15 cellular contexts compared by ENCODE assay signal in the genomic region with DNA sequence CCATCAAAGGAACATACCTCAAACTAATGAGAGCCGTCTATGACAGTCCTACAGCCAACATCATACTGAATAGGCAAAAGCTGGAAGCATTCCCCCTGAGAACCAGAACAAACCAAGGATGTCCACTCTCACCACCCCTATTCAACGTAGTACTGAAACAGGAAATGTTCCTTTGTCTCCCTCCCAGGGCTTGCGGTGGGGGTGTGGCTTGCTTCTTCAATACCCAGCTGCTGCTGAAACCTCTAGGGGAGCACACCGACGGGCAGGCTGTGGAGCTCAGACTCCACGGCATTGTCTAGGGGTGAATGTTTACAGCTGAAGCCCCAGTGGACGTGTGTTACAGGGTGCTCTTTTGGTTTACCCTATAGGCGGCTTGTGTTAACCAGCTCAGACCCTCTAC. TPM values are rescaled to one million over a fixed set of nuclear protein-coding genes. Genes with fewer than 3 reads are reported as not detected.
DNase-seq lines count a peak whose midpoint lies in the region; ATAC-seq and TF ChIP-seq lines count a peak whose summit lies in the region.
"Had no signal": no experiment of that assay in that cellular context is flagged by ENCODE, and none has a peak within 500 bp of the region (broad histone marks: within the 10 kb centered on the region; RNA-seq: fewer than 3 reads in every experiment).

No MANE protein-coding gene starts in this region.

- H3K14ac ChIP-seq in neuronal stem cell (ENCODE audit: low read length) = no peak overlapping the region

- peaks cover 16% of the 10 kb centered on the region for H3K4me1 Mint-ChIP-seq in endodermal cell
- H3K4me1 Mint-ChIP-seq in activated CD4-positive, alpha-beta T cell treated with anti-CD3 and anti-CD28 coated beads, Interleukin-2, amount 10 ng/mL, durations not matched to agents 24 days and 14 days = no peaks in the 10 kb centered on the region

- H3K36me3 ChIP-seq in endodermal cell (ENCODE audit: control insufficient read depth, insufficient read depth, low read length) (peaks cover 63% of the 10 kb centered on the region), neuronal stem cell (replicated peaks in 1 of 2; ENCODE audit: control insufficient read depth in 2 of 2, insufficient read depth in 2 of 2, low read length in 2 of 2) (peaks cover 1 to 60% of the 10 kb centered on the region in 2 donors), vagina (peaks cover 0 to 5% of the 10 kb centered on the region in 2 donors)

- H3K18ac ChIP-seq in neuronal stem cell (ENCODE audit: low read length) = no peak overlapping the region

- TF ChIP-seq CTCF in endodermal cell (conservative IDR thresholded peaks at IDR 0.05) (no peak), vagina (IDR thresholded peaks at IDR 0.05) (no peak)

- no peak overlapping the region for H2AK5ac ChIP-seq in neuronal stem cell (ENCODE audit: low read depth, low read length)

- intact Hi-C loops in activated CD4-positive, alpha-beta T cell treated with anti-CD3 and anti-CD28 coated beads, Interleukin-2, amount 10 ng/mL, durations not matched to agents 24 days and 14 days (cut with micrococcal nuclease) = no loop called here
- intact Hi-C loops in vagina (cut with DNase I) = no loop called here

- no peaks in the 10 kb centered on the region for H3K27me3 Mint-ChIP-seq in endodermal cell (ENCODE audit: insufficient read depth)
- H3K27me3 Mint-ChIP-seq in activated CD4-positive, alpha-beta T cell treated with anti-CD3 and anti-CD28 coated beads, Interleukin-2, amount 10 ng/mL, durations not matched to agents 24 days and 14 days = no peaks in the 10 kb centered on the region

- no peak overlapping the region for H4K8ac ChIP-seq in neuronal stem cell (ENCODE audit: low read depth, low read length)

- no peak for TF ChIP-seq POLR2A in vagina (IDR thresholded peaks at IDR 0.05)

- H2BK15ac ChIP-seq in neuronal stem cell (ENCODE audit: low read length) = no peak overlapping the region

- peak; percentile 67 for DNase-seq in endodermal cell
- peak; percentile 14 for DNase-seq in neuronal stem cell (ENCODE audit: low spot score)
- no peak for DNase-seq in activated CD4-positive, alpha-beta T cell treated with anti-CD3 and anti-CD28 coated beads, Interleukin-2, amount 10 ng/mL, durations not matched to agents 24 days and 14 days
- no peak for DNase-seq in vagina (ENCODE audit: extremely low spot score in 2 of 2)
- DNase-seq in AG08396 (ENCODE audit: low spot score) = no peak
- DNase-seq: anterior cingulate cortex, foreskin fibroblast, HCEC 1CT, KBM-7, left colon, NCI-H187 treated with DMSO at 0.1 percent for 48 hours had no signal

- no peak overlapping the region for H3K4me3 ChIP-seq in endodermal cell (ENCODE audit: low read length)
- H3K4me3 ChIP-seq in neuronal stem cell (ENCODE audit: low read length in 2 of 2) = no peak overlapping the region
- no peak overlapping the region for H3K4me3 ChIP-seq in vagina

- H4K91ac ChIP-seq in neuronal stem cell (ENCODE audit: low read depth, low read length, poor library complexity) = no peak overlapping the region

- WGBS in endodermal cell (ENCODE audit: insufficient coverage in 1 of 2, insufficient read length in 1 of 2), 2 experiments = 62 to 83% methylated on average over 6 to 8 of the region's 8 CpGs
- no CpG with 5 or more reads among the region's 8 CpGs for WGBS in neuronal stem cell (ENCODE audit: extremely low coverage in 2 of 2, insufficient read length in 2 of 2, insufficient replicate concordance in 1 of 2), 2 donors

- H2BK12ac ChIP-seq in neuronal stem cell (ENCODE audit: low read length) = no peak overlapping the region

- no peaks in the 10 kb centered on the region for H3K27me3 ChIP-seq in endodermal cell (ENCODE audit: control insufficient read depth, insufficient read depth, low read length, poor library complexity, severe bottlenecking)
- no peaks in the 10 kb centered on the region for H3K27me3 ChIP-seq in neuronal stem cell (ENCODE audit: control insufficient read depth in 3 of 3, insufficient read depth in 3 of 3, low read depth in 1 of 3, low read length in 3 of 3)
- no peaks in the 10 kb centered on the region for H3K27me3 ChIP-seq in vagina

- H3K23ac ChIP-seq in neuronal stem cell (ENCODE audit: low read depth, low read length, poor library complexity) = no peak overlapping the region

- H3K27ac ChIP-seq in endodermal cell (ENCODE audit: low read depth, low read length) = no peak overlapping the region
- H3K27ac ChIP-seq in neuronal stem cell (replicated peaks; ENCODE audit: low read length) = no peak overlapping the region
- no peak overlapping the region for H3K27ac ChIP-seq in vagina

- no peaks in the 10 kb centered on the region for H3K79me1 ChIP-seq in neuronal stem cell (ENCODE audit: low read depth, low read length)

- no peak overlapping the region for H2BK120ac ChIP-seq in neuronal stem cell (ENCODE audit: low read depth, low read length)

- H3K9ac ChIP-seq in endodermal cell (ENCODE audit: extremely low read depth, low read length, poor library complexity, severe bottlenecking) (no peak overlapping the region), neuronal stem cell (ENCODE audit: low read depth, low read length, poor library complexity) (no peak overlapping the region)

- H3K9me3 Mint-ChIP-seq in endodermal cell = peaks cover 3% of the 10 kb centered on the region
- H3K9me3 Mint-ChIP-seq in activated CD4-positive, alpha-beta T cell treated with anti-CD3 and anti-CD28 coated beads, Interleukin-2, amount 10 ng/mL, durations not matched to agents 24 days and 14 days = peaks cover 13% of the 10 kb centered on the region
- H3K9me3 Mint-ChIP-seq: T-helper 1 cell treated with Interleukin-12 subunit alpha and Interleukin-12 subunit beta and Interleukin-4 antibody, amounts not matched to agents 30 μg/mL and 1 μg/mL, for 36 hours had no signal

- peaks cover 16% of the 10 kb centered on the region for H3K9me3 ChIP-seq in endodermal cell (ENCODE audit: control insufficient read depth, low read length)
- peaks cover 0 to 33% of the 10 kb centered on the region in 2 donors for H3K9me3 ChIP-seq in neuronal stem cell (replicated peaks in 1 of 2; ENCODE audit: control insufficient read depth in 2 of 2, insufficient read depth in 1 of 2, low read depth in 1 of 2, low read length in 2 of 2)
- H3K9me3 ChIP-seq in vagina = no peaks in the 10 kb centered on the region

- no peak overlapping the region for H2BK5ac ChIP-seq in neuronal stem cell (ENCODE audit: low read length)

- H3K4me2 ChIP-seq in neuronal stem cell (ENCODE audit: insufficient read depth, low read length, poor library complexity, severe bottlenecking) = no peak overlapping the region

- H3K27ac Mint-ChIP-seq in endodermal cell = peak overlapping the region; percentile 44
- no peak overlapping the region for H3K27ac Mint-ChIP-seq in activated CD4-positive, alpha-beta T cell treated with anti-CD3 and anti-CD28 coated beads, Interleukin-2, amount 10 ng/mL, durations not matched to agents 24 days and 14 days
- H3K27ac Mint-ChIP-seq: activated T-helper 1 cell treated with anti-CD3 and anti-CD28 coated beads, Interleukin-12 subunit alpha, Interleukin-12 subunit beta, Interleukin-2, Interleukin-4 antibody, amounts not matched to agents 30 ng/mL and 10 ng/mL and 1 ng/mL, durations not matched to agents 14 hours and 24 hours and 36 hours; T-helper 1 cell treated with Interleukin-12 subunit alpha and Interleukin-12 subunit beta and Interleukin-4 antibody, amounts not matched to agents 30 μg/mL and 1 μg/mL, for 36 hours had no signal

- no peak overlapping the region for H3K4me3 Mint-ChIP-seq in endodermal cell
- no peak overlapping the region for H3K4me3 Mint-ChIP-seq in activated CD4-positive, alpha-beta T cell treated with anti-CD3 and anti-CD28 coated beads, Interleukin-2, amount 10 ng/mL, durations not matched to agents 24 days and 14 days
- H3K4me3 Mint-ChIP-seq: activated T-helper 1 cell treated with anti-CD3 and anti-CD28 coated beads, Interleukin-12 subunit alpha, Interleukin-12 subunit beta, Interleukin-2, Interleukin-4 antibody, amounts not matched to agents 30 ng/mL and 10 ng/mL and 1 ng/mL, durations not matched to agents 14 hours and 24 hours and 36 hours; T-helper 1 cell treated with Interleukin-12 subunit alpha and Interleukin-12 subunit beta and Interleukin-4 antibody, amounts not matched to agents 30 μg/mL and 1 μg/mL, for 36 hours had no signal

- H2AFZ ChIP-seq in neuronal stem cell (ENCODE audit: low read length) = no peak overlapping the region

- H3K36me3 Mint-ChIP-seq in endodermal cell (ENCODE audit: low read depth) = peaks cover 69% of the 10 kb centered on the region
- H3K36me3 Mint-ChIP-seq in activated CD4-positive, alpha-beta T cell treated with anti-CD3 and anti-CD28 coated beads, Interleukin-2, amount 10 ng/mL, durations not matched to agents 24 days and 14 days (ENCODE audit: low read depth) = peaks cover 64% of the 10 kb centered on the region

- H3K4ac ChIP-seq in neuronal stem cell (ENCODE audit: low read length) = no peak overlapping the region

- peak; percentile 82 for ATAC-seq in GM19395 (IDR thresholded peaks at IDR 0.05; ENCODE audit: unreplicated experiment)
- ATAC-seq in HG03342 (IDR thresholded peaks at IDR 0.05; ENCODE audit: unreplicated experiment) = peak; percentile 84
- ATAC-seq: left colon had no signal

- H3K4me1 ChIP-seq in endodermal cell (ENCODE audit: control insufficient read depth, insufficient read depth, low read length) (no peaks in the 10 kb centered on the region), neuronal stem cell (ENCODE audit: control insufficient read depth in 2 of 2, insufficient read depth in 1 of 2, low read depth in 1 of 2, low read length in 2 of 2) (peaks cover 2% of the 10 kb centered on the region in 2 donors), vagina (no peaks in the 10 kb centered on the region)

RNA-seq across cellular contexts. Expression of a gene that starts 30.5 kb away (rescaled TPM):
- total RNA-seq in endodermal cell (not detected), vagina (0.49 TPM)
- polyA plus RNA-seq in endodermal cell (2013, experiment 1 of 2) = 1.8 TPM
- polyA plus RNA-seq in endodermal cell (2013, experiment 2 of 2) = 2.2 TPM
- 0.01 TPM for polyA plus RNA-seq in neuronal stem cell (2013, experiment 1 of 2)
- 0.03 TPM for polyA plus RNA-seq in neuronal stem cell (2013, experiment 2 of 2)
- total RNA-seq in activated CD4-positive, alpha-beta T cell treated with anti-CD3 and anti-CD28 coated beads, Interleukin-2, amount 10 ng/mL, durations not matched to agents 24 days and 14 days = 0.05 and 0.09 TPM in 2 replicates

Comparison
In these comparisons a context has a peak if more than half of its experiments do, and no peak if none do; other contexts are left out.
1. DNase-seq: peak in endodermal cell (single experiment) and neuronal stem cell (single experiment); none in activated CD4-positive, alpha-beta T cell treated with anti-CD3 and anti-CD28 coated beads, Interleukin-2, amount 10 ng/mL, durations not matched to agents 24 days and 14 days (single experiment), vagina (0 of 2) and AG08396 (single experiment).